In genomic region chr9:136403538-136403914, GRCh38 we compare ENCODE assay signal across 2 cellular contexts.
TF ChIP-seq lines count a peak whose summit lies in the region.

No MANE protein-coding gene starts in this region.

TF ChIP-seq in HepG2, 621 proteins besides CTCF, POLR2A, EP300 and RAD21:
- 0 out of 2 replicates have a peak, but pooled peaks have one; percentile 23 for TF ChIP-seq ZNF331 (CRISPR knock-in tag; IDR thresholded peaks at IDR 0.05)
- no peak for TF ChIP-seq ZMYM3 (CRISPR knock-in tag; IDR thresholded peaks at IDR 0.05)
- TF ChIP-seq RBM22 (optimal IDR thresholded peaks at IDR 0.05; ENCODE audit: low read length) = peak; percentile 38
- no peak for TF ChIP-seq U2AF1 (optimal IDR thresholded peaks at IDR 0.05; ENCODE audit: low read depth, low read length)

TF ChIP-seq in HEK293T, 16 proteins besides CTCF, POLR2A, EP300 and RAD21:
- TF ChIP-seq FOXK2 (IDR thresholded peaks at IDR 0.05) (no peak), NFRKB (IDR thresholded peaks at IDR 0.05) (no peak), ELF4 (IDR thresholded peaks at IDR 0.05) (no peak), CTBP1 (IDR thresholded peaks at IDR 0.05; ENCODE audit: borderline replicate concordance) (no peak), TARDBP (IDR thresholded peaks at IDR 0.05) (no peak), SP1 (IDR thresholded peaks at IDR 0.05) (no peak), FOXA1 (IDR thresholded peaks at IDR 0.05) (no peak), ZNF384 (IDR thresholded peaks at IDR 0.05) (no peak), ARNT (IDR thresholded peaks at IDR 0.05) (no peak), PKNOX1 (IDR thresholded peaks at IDR 0.05) (no peak), LEF1 (IDR thresholded peaks at IDR 0.05; ENCODE audit: borderline replicate concordance) (no peak), L3MBTL2 (conservative IDR thresholded peaks at IDR 0.05) (no peak), FOXM1 (IDR thresholded peaks at IDR 0.05; ENCODE audit: borderline replicate concordance) (no peak), HDGF (IDR thresholded peaks at IDR 0.05; ENCODE audit: borderline replicate concordance) (no peak), SUZ12 (IDR thresholded peaks at IDR 0.05) (no peak)
